ENCODE assay signal across 17 cellular contexts in genomic region chrX:3184176-3184930, GRCh38.
DNase-seq lines count a peak whose midpoint lies in the region; ATAC-seq and TF ChIP-seq lines count a peak whose summit lies in the region.
"Had no signal": no experiment of that assay in that cellular context is flagged by ENCODE, and none has a peak within 500 bp of the region (broad histone marks: within the 10 kb centered on the region; RNA-seq: fewer than 3 reads in every experiment).

No MANE protein-coding gene starts in this region.

- no peaks in the 10 kb centered on the region for H3K9me3 Mint-ChIP-seq in HFFc6
- peaks cover 7% of the 10 kb centered on the region for H3K9me3 Mint-ChIP-seq in mesothelial cell of epicardium

- H3K27ac Mint-ChIP-seq in HFFc6 = peak overlapping the region; percentile 95
- H3K27ac Mint-ChIP-seq in mesothelial cell of epicardium = peak overlapping the region; percentile 86
- H3K27ac Mint-ChIP-seq: B cell had no signal

- no peak overlapping the region for H3K4me3 ChIP-seq in choroid plexus epithelial cell (ENCODE audit: low read depth, low read length)
- H3K4me3 ChIP-seq: K562, pancreas, thoracic aorta had no signal

- H3K4me3 Mint-ChIP-seq in HFFc6 (peak overlapping the region; percentile 71), mesothelial cell of epicardium (no peak overlapping the region)
- H3K4me3 Mint-ChIP-seq: B cell had no signal

- no peaks in the 10 kb centered on the region for H3K27me3 Mint-ChIP-seq in HFFc6 (ENCODE audit: insufficient read depth)
- no peaks in the 10 kb centered on the region for H3K27me3 Mint-ChIP-seq in mesothelial cell of epicardium (ENCODE audit: low read depth)
- H3K27me3 Mint-ChIP-seq: B cell had no signal

- ATAC-seq in HG02970 (IDR thresholded peaks at IDR 0.05; ENCODE audit: low FRiP score, unreplicated experiment) (no peak), GM18870 (IDR thresholded peaks at IDR 0.05; ENCODE audit: unreplicated experiment) (no peak)
- ATAC-seq: foreskin keratinocyte, K562, left colon had no signal

- TF ChIP-seq CTCF in HFFc6 (IDR thresholded peaks at IDR 0.05) (no peak), choroid plexus epithelial cell (conservative IDR thresholded peaks at IDR 0.05; ENCODE audit: low read depth, low read length) (no peak), mesothelial cell of epicardium (IDR thresholded peaks at IDR 0.05; ENCODE audit: unreplicated experiment) (no peak)

- H3K4me1 Mint-ChIP-seq in HFFc6 (ENCODE audit: low read depth) = peaks cover 36% of the 10 kb centered on the region
- H3K4me1 Mint-ChIP-seq in mesothelial cell of epicardium = peaks cover 19% of the 10 kb centered on the region
- H3K4me1 Mint-ChIP-seq: B cell had no signal

- H3K36me3 Mint-ChIP-seq in HFFc6 (ENCODE audit: low read depth) (no peaks in the 10 kb centered on the region), mesothelial cell of epicardium (no peaks in the 10 kb centered on the region)

- DNase-seq in A172 (ENCODE audit: low spot score) = peak; percentile 41
- peak; percentile 87 for DNase-seq in HFFc6
- peak; percentile 94 for DNase-seq in choroid plexus epithelial cell (ENCODE audit: low read depth)
- DNase-seq in mesothelial cell of epicardium (ENCODE audit: low spot score in 2 of 2, unreplicated experiment in 2 of 2) = no peak
- no peak for DNase-seq in Kasumi-1 (lab: John Stamatoyannopoulos, UW)
- no peak for DNase-seq in NCI-H2171 (lab: John Stamatoyannopoulos, UW)
- DNase-seq: central memory CD4-positive, alpha-beta T cell; foreskin keratinocyte; GF-D8; left colon; NCI-H2029 treated with DMSO at 0.1 percent for 48 hours; pancreas had no signal

Comparison
In these comparisons a context has a peak if more than half of its experiments do, and no peak if none do; other contexts are left out.
1. DNase-seq: peak in A172 (single experiment), HFFc6 (single experiment) and choroid plexus epithelial cell (single experiment); none in mesothelial cell of epicardium (0 of 2), Kasumi-1 (0 of 2) and NCI-H2171 (single experiment).